1 cellular context compared by ENCODE assay signal in genomic region chr2:11698009-11698922, GRCh38.
TF ChIP-seq lines count a peak whose summit lies in the region.

No MANE protein-coding gene starts in this region.

TF ChIP-seq in HepG2, 621 proteins besides CTCF, POLR2A, EP300 and RAD21 (continued from another document):
- TF ChIP-seq, protein P1, sequence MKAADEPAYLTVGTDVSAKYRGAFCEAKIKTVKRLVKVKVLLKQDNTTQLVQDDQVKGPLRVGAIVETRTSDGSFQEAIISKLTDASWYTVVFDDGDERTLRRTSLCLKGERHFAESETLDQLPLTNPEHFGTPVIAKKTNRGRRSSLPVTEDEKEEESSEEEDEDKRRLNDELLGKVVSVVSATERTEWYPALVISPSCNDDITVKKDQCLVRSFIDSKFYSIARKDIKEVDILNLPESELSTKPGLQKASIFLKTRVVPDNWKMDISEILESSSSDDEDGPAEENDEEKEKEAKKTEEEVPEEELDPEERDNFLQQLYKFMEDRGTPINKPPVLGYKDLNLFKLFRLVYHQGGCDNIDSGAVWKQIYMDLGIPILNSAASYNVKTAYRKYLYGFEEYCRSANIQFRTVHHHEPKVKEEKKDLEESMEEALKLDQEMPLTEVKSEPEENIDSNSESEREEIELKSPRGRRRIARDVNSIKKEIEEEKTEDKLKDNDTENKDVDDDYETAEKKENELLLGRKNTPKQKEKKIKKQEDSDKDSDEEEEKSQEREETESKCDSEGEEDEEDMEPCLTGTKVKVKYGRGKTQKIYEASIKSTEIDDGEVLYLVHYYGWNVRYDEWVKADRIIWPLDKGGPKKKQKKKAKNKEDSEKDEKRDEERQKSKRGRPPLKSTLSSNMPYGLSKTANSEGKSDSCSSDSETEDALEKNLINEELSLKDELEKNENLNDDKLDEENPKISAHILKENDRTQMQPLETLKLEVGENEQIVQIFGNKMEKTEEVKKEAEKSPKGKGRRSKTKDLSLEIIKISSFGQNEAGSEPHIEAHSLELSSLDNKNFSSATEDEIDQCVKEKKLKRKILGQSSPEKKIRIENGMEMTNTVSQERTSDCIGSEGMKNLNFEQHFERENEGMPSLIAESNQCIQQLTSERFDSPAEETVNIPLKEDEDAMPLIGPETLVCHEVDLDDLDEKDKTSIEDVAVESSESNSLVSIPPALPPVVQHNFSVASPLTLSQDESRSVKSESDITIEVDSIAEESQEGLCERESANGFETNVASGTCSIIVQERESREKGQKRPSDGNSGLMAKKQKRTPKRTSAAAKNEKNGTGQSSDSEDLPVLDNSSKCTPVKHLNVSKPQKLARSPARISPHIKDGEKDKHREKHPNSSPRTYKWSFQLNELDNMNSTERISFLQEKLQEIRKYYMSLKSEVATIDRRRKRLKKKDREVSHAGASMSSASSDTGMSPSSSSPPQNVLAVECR (CRISPR knock-in tag; IDR thresholded peaks at IDR 0.05; ENCODE audit: borderline replicate concordance), result peak; percentile 31; the same call in 1 of the 2 replicates
- TF ChIP-seq SOX5 (CRISPR knock-in tag; IDR thresholded peaks at IDR 0.05; ENCODE audit: borderline replicate concordance) (peak; percentile 30; the same call in 1 of the 2 replicates), ZNF337 (CRISPR knock-in tag; IDR thresholded peaks at IDR 0.05; ENCODE audit: borderline replicate concordance, low read depth) (no peak), ZNF770 (CRISPR knock-in tag; IDR thresholded peaks at IDR 0.05) (no peak), NCOA5 (CRISPR knock-in tag; IDR thresholded peaks at IDR 0.05) (no peak), ZNF432 (CRISPR knock-in tag; IDR thresholded peaks at IDR 0.05; ENCODE audit: borderline replicate concordance) (no peak)
- TF ChIP-seq, protein P2, sequence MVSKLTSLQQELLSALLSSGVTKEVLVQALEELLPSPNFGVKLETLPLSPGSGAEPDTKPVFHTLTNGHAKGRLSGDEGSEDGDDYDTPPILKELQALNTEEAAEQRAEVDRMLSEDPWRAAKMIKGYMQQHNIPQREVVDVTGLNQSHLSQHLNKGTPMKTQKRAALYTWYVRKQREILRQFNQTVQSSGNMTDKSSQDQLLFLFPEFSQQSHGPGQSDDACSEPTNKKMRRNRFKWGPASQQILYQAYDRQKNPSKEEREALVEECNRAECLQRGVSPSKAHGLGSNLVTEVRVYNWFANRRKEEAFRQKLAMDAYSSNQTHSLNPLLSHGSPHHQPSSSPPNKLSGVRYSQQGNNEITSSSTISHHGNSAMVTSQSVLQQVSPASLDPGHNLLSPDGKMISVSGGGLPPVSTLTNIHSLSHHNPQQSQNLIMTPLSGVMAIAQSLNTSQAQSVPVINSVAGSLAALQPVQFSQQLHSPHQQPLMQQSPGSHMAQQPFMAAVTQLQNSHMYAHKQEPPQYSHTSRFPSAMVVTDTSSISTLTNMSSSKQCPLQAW (CRISPR knock-in tag; IDR thresholded peaks at IDR 0.05), result no peak
